In the genomic region with DNA sequence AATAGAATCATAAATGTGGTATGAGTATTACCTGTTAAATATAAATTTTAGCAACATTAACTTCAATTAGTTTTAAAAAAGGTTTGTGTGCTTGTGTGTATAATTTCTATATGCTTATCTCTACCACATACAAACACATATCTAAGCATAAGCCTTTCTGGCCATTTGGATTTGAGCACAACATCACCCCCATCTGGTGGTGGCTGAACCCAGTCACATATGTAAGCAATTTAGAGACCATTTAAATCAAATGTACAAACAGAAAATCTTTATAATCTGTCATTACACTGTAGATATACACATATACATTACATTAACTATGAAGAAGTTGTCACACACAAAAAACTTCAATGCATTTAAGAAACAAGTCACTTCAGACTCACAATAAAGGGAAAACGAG, we compare ENCODE assay signal across 9 cellular contexts. TPM values are rescaled to one million over a fixed set of nuclear protein-coding genes. Genes with fewer than 3 reads are reported as not detected.
DNase-seq lines count a peak whose midpoint lies in the region; ATAC-seq, FAIRE-seq and TF ChIP-seq lines count a peak whose summit lies in the region.
"Had no signal": no experiment of that assay in that cellular context is flagged by ENCODE, and none has a peak within 500 bp of the region (broad histone marks: within the 10 kb centered on the region; RNA-seq: fewer than 3 reads in every experiment).

No MANE protein-coding gene starts in this region.

- H3K9me3 Mint-ChIP-seq in stimulated activated memory B cell treated with anti-CD40 and anti-IgM and Interleukin-4, amounts not matched to agents 10 μg/mL and 1 μg/mL and 100 μg/mL, for 72 hours, result peaks cover 4% of the 10 kb centered on the region

- no peak overlapping the region for H3K27ac Mint-ChIP-seq in stimulated activated memory B cell treated with anti-CD40 and anti-IgM and Interleukin-4, amounts not matched to agents 10 μg/mL and 1 μg/mL and 100 μg/mL, for 72 hours
- H3K27ac Mint-ChIP-seq: activated naive CD8-positive, alpha-beta T cell had no signal

- H4K20me1 ChIP-seq in HepG2 (ENCODE audit: insufficient read depth, low read length), result no peaks in the 10 kb centered on the region

- H3K4me3 ChIP-seq in heart left ventricle (no peak overlapping the region), adipocyte (ENCODE audit: low read length) (no peak overlapping the region), HepG2 (replicated peaks in 1 of 3; ENCODE audit: insufficient read depth in 1 of 3, low read depth in 2 of 3, low read length in 3 of 3) (no peak overlapping the region), MG63 (no peak overlapping the region)

- H3K27ac ChIP-seq in heart left ventricle (no peak overlapping the region), HepG2 (ENCODE audit: extremely low read length, insufficient read depth, low read length) (no peak overlapping the region)

- H2AFZ ChIP-seq in HepG2 (ENCODE audit: low read length), result no peak overlapping the region

- no TSS peak for BruUV-seq in HepG2 (replicated peaks; lab: Mats Ljungman, UMichigan)

- intact Hi-C loops in heart left ventricle (cut with DNase I), result no loop called here
- intact Hi-C loops in cardiac septum (cut with DNase I), result no loop called here
- intact Hi-C loops in HepG2 (cut with micrococcal nuclease; ENCODE audit: unreplicated experiment), result loop anchor here (5.0 kb wide), 1 partner anchor 354 kb away; no protein-coding TSS in a partner anchor

- CTCF ChIA-PET in HepG2 (lab: Yijun Ruan, JAX; ENCODE audit: low intra/inter-chr PET ratio, low total read pairs), result no interaction called here

- WGBS in heart left ventricle, 4 donors, result 62 to 100% (median 80%) methylated on average over 1 of the region's 1 CpG
- WGBS in HepG2 (ENCODE audit: low lambda C conversion rate), result 97% methylated on average over 1 of the region's 1 CpG

- in situ Hi-C loops in HepG2 (cut with HindIII; ENCODE audit: extremely low pct_ligation_motif_present, low pct_unique_long_range_greater_than_20kb), result no loop called here

- peak; percentile 34 for FAIRE-seq in HepG2 (lab: Jason Lieb, UNC)

- ATAC-seq in heart left ventricle (no peak), HepG2 (peak; percentile 54; the same call in 1 of the 3 replicates)
- no peak for ATAC-seq in stimulated activated memory B cell treated with anti-CD40 and anti-IgM and Interleukin-4, amounts not matched to agents 10 μg/mL and 1 μg/mL and 100 μg/mL, for 72 hours

- no peak overlapping the region for H3K4me3 Mint-ChIP-seq in stimulated activated memory B cell treated with anti-CD40 and anti-IgM and Interleukin-4, amounts not matched to agents 10 μg/mL and 1 μg/mL and 100 μg/mL, for 72 hours
- H3K4me3 Mint-ChIP-seq: activated naive CD8-positive, alpha-beta T cell had no signal

- TF ChIP-seq CTCF in heart left ventricle (IDR thresholded peaks at IDR 0.05) (peak in 9 of 12 donors; percentile 25 to 50 (median 31)), HepG2 (CRISPR knock-in tag; IDR thresholded peaks at IDR 0.05) (peak; percentile 32)

- POLR2A ChIA-PET in HepG2 (lab: Yijun Ruan, JAX), result no interaction called here

- H3K27me3 ChIP-seq in heart left ventricle, result no peaks in the 10 kb centered on the region
- no peaks in the 10 kb centered on the region for H3K27me3 ChIP-seq in adipocyte (replicated peaks; ENCODE audit: control insufficient read depth, insufficient read depth, low read length)
- H3K27me3 ChIP-seq in HepG2 (ENCODE audit: control insufficient read depth in 1 of 2, insufficient read depth in 2 of 2, low read length in 2 of 2), result no peaks in the 10 kb centered on the region
- no peaks in the 10 kb centered on the region for H3K27me3 ChIP-seq in MG63

- TF ChIP-seq RAD21 in HepG2 (CRISPR knock-in tag; IDR thresholded peaks at IDR 0.05), result no peak

- DNase-seq in heart left ventricle, result no peak
- DNase-seq in cardiac septum (ENCODE audit: low spot score), result no peak
- DNase-seq in MV-4-11 (lab: John Stamatoyannopoulos, UW), result peak; percentile 40
- peak; percentile 43 for DNase-seq in adipocyte (ENCODE audit: low read depth)
- peak; percentile 36 for DNase-seq in HepG2 (ENCODE audit: low spot score)
- DNase-seq in NCI-H1930 (lab: John Stamatoyannopoulos, UW), result no peak
- DNase-seq in MG63, result no peak

- no peak for TF ChIP-seq POLR2A in heart left ventricle (IDR thresholded peaks at IDR 0.05)
- no peak for TF ChIP-seq POLR2A in HepG2 (IDR thresholded peaks at IDR 0.05; ENCODE audit: insufficient read depth in 1 of 2, low read depth in 2 of 2, low read length in 2 of 2)

- H3K9ac ChIP-seq in adipocyte (ENCODE audit: low read length) (no peak overlapping the region), HepG2 (ENCODE audit: insufficient read depth, low read depth, low read length) (no peak overlapping the region)

- H3K36me3 Mint-ChIP-seq in stimulated activated memory B cell treated with anti-CD40 and anti-IgM and Interleukin-4, amounts not matched to agents 10 μg/mL and 1 μg/mL and 100 μg/mL, for 72 hours, result peaks cover 41% of the 10 kb centered on the region

- peaks cover 33% of the 10 kb centered on the region for H3K4me1 Mint-ChIP-seq in stimulated activated memory B cell treated with anti-CD40 and anti-IgM and Interleukin-4, amounts not matched to agents 10 μg/mL and 1 μg/mL and 100 μg/mL, for 72 hours

- TF ChIP-seq EP300 in HepG2 (IDR thresholded peaks at IDR 0.05; ENCODE audit: low read depth in 2 of 2, low read length in 2 of 2) (no peak), HepG2 (CRISPR knock-in tag; IDR thresholded peaks at IDR 0.05; ENCODE audit: borderline replicate concordance) (no peak)

- peaks cover 8% of the 10 kb centered on the region for H3K79me2 ChIP-seq in HepG2 (ENCODE audit: insufficient read depth, low read length)

- peaks cover 0 to 12% (median 7%) of the 10 kb centered on the region in 12 donors for H3K4me1 ChIP-seq in heart left ventricle
- peaks cover 4% of the 10 kb centered on the region for H3K4me1 ChIP-seq in adipocyte (ENCODE audit: control insufficient read depth, insufficient read depth, low read length)
- peaks cover 5% of the 10 kb centered on the region for H3K4me1 ChIP-seq in HepG2 (ENCODE audit: insufficient read depth, low read length)

- no peaks in the 10 kb centered on the region for H3K27me3 Mint-ChIP-seq in stimulated activated memory B cell treated with anti-CD40 and anti-IgM and Interleukin-4, amounts not matched to agents 10 μg/mL and 1 μg/mL and 100 μg/mL, for 72 hours
- H3K27me3 Mint-ChIP-seq: activated naive CD8-positive, alpha-beta T cell had no signal

- no peak overlapping the region for H3K4me2 ChIP-seq in HepG2 (ENCODE audit: low read depth, low read length)

- H3K9me3 ChIP-seq in heart left ventricle (peaks cover 0 to 9% (median 0%) of the 10 kb centered on the region in 12 donors), adipocyte (ENCODE audit: control insufficient read depth, low read length) (no peaks in the 10 kb centered on the region), HepG2 (ENCODE audit: low read length) (no peaks in the 10 kb centered on the region), MG63 (no peaks in the 10 kb centered on the region)

- peaks cover 0 to 8% (median 0%) of the 10 kb centered on the region in 9 donors for H3K36me3 ChIP-seq in heart left ventricle
- H3K36me3 ChIP-seq in adipocyte (ENCODE audit: control insufficient read depth, insufficient read depth, low read length, severe bottlenecking), result no peaks in the 10 kb centered on the region
- peaks cover 0 to 3% of the 10 kb centered on the region in 2 experiments; a peak in 1 of 5 replicates for H3K36me3 ChIP-seq in HepG2 (replicated peaks in 1 of 2; ENCODE audit: control insufficient read depth in 1 of 2, insufficient read depth in 2 of 2, low read length in 2 of 2)
- H3K36me3 ChIP-seq in MG63, result no peaks in the 10 kb centered on the region

TF ChIP-seq in HepG2, 621 proteins besides CTCF, POLR2A, EP300 and RAD21:
- TF ChIP-seq SMC3 (IDR thresholded peaks at IDR 0.05; ENCODE audit: low read length) (peak; percentile 11; the same call in 1 of the 2 replicates), FOXO1 (CRISPR knock-in tag; IDR thresholded peaks at IDR 0.05) (no peak), ATRX (CRISPR knock-in tag; IDR thresholded peaks at IDR 0.05; ENCODE audit: borderline replicate concordance) (no peak), STAG1 (CRISPR knock-in tag; IDR thresholded peaks at IDR 0.05) (peak; percentile 41), SIN3A (IDR thresholded peaks at IDR 0.05; ENCODE audit: borderline replicate concordance, low read depth, low read length) (no peak)
TF ChIP-seq in HepG2: peak in this region for 2.

RNA-seq across cellular contexts. Expression of gene GPR22, which starts 31.7 kb away (rescaled TPM):
- total RNA-seq in heart left ventricle, result 10 to 100 TPM in 8 of 9 donors, 1 to 10 TPM in 1; 7.0 to 59.8 (median 41.9) TPM
- polyA plus RNA-seq in heart left ventricle, result 10 to 100 TPM in 1 of 2 donors, 1 to 10 TPM in 1; 9.0 to 33.5 TPM
- 25.4 TPM for total RNA-seq in cardiac septum
- not detected in 2 replicates for total RNA-seq in HepG2 (2016; rRNA removed; fragmentation: Illumina TruSeq; extraction: Trizol)
- not detected in 2 replicates for total RNA-seq in HepG2 (2016; cell fraction: cytosol; rRNA removed; fragmentation: Illumina TruSeq; extraction: Trizol; ENCODE audit: low read depth)
- not detected in 2 replicates for total RNA-seq in HepG2 (2016; cell fraction: insoluble cytoplasmic fraction; rRNA removed; fragmentation: Illumina TruSeq; extraction: Trizol)
- not detected in 2 replicates for total RNA-seq in HepG2 (2016; cell fraction: membrane; rRNA removed; fragmentation: Illumina TruSeq; extraction: Trizol)
- total RNA-seq in HepG2 (2016; cell fraction: nucleus; rRNA removed; fragmentation: Illumina TruSeq; extraction: Trizol), result not detected in 2 replicates
- polyA plus RNA-seq in HepG2 (2011; rRNA removed), result not detected in 2 replicates
- polyA plus RNA-seq in HepG2 (2011; cell fraction: cytosol; rRNA removed), result not detected in 2 replicates
- not detected in 2 replicates for polyA plus RNA-seq in HepG2 (2011; cell fraction: nucleus; rRNA removed)
- 0.11 TPM in 1 of 2 replicates, not detected in the other for polyA plus RNA-seq in HepG2 (2012)
- polyA plus RNA-seq in HepG2 (2016; cell fraction: cytosol; fragmentation: Illumina TruSeq; extraction: Trizol; ENCODE audit: low read depth), result not detected in 2 replicates
- polyA plus RNA-seq in HepG2 (2016; cell fraction: insoluble cytoplasmic fraction; fragmentation: Illumina TruSeq; extraction: Trizol; ENCODE audit: low read depth), result not detected in 2 replicates
- not detected in 2 replicates for polyA plus RNA-seq in HepG2 (2016; cell fraction: membrane; fragmentation: Illumina TruSeq; extraction: Trizol; ENCODE audit: low read depth)
- not detected in 2 replicates for polyA plus RNA-seq in HepG2 (2016; cell fraction: nucleus; fragmentation: Illumina TruSeq; extraction: Trizol; ENCODE audit: insufficient read depth, low read depth)
- polyA minus RNA-seq in HepG2 (2011; rRNA and poly(A)+ RNA removed; ENCODE audit: low replicate concordance), result not detected in 2 replicates
- not detected in 2 replicates for polyA minus RNA-seq in HepG2 (2011; cell fraction: cytosol; rRNA and poly(A)+ RNA removed)
- polyA minus RNA-seq in HepG2 (2011; cell fraction: nucleus; rRNA and poly(A)+ RNA removed), result 0.26 TPM in 1 of 2 replicates, not detected in the other
- total RNA-seq in MG63 (2014; rRNA removed; shearing (Covaris generic); ENCODE audit: low replicate concordance), result not detected in 2 replicates

Comparison
In these comparisons a context has a peak if more than half of its experiments do, and no peak if none do; other contexts are left out.
1. DNase-seq: peak in MV-4-11 (single experiment), adipocyte (single experiment) and HepG2 (single experiment); none in heart left ventricle (0 of 5), cardiac septum (single experiment), NCI-H1930 (0 of 2) and MG63 (single experiment).